14 cellular contexts compared by ENCODE assay signal in the genomic region with DNA sequence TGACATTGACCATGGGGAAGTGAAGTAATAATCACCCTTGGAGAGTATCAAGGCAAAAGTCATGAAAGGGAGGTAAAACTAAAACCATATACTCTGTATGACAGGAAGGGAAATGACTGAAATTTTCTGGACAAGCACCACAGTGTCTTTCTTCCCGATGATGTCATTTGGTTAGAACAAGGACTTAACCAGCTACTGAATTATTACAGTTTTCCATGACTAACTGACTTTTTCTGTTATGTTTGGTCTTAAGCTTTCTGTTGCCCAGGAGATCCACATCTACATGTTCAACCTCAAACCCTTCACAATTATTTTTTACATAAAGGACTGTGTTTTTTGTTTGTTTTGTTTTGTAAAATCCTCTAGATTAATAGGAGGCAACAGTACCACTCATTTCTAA. TPM values are rescaled to one million over a fixed set of nuclear protein-coding genes. Genes with fewer than 3 reads are reported as not detected.
DNase-seq lines count a peak whose midpoint lies in the region; ATAC-seq, FAIRE-seq and TF ChIP-seq lines count a peak whose summit lies in the region.
"Had no signal": no experiment of that assay in that cellular context is flagged by ENCODE, and none has a peak within 500 bp of the region (broad histone marks: within the 10 kb centered on the region; RNA-seq: fewer than 3 reads in every experiment).

No MANE protein-coding gene starts in this region.

- peak overlapping the region; percentile 51 to 76 for H3K27ac ChIP-seq in left lung
- peak overlapping the region; percentile 71 to 87 for H3K27ac ChIP-seq in tibial artery

- CTCF ChIA-PET in WTC11 (lab: Charles Lee), result interaction anchor here (0.8 to 1.2 kb wide), 3 partner anchors 8 to 15 kb away, joined by 3 to 4 read pairs (median 3); no protein-coding TSS in a partner anchor

- POLR2A ChIA-PET in WTC11 (lab: Charles Lee), result no interaction called here

- no peaks in the 10 kb centered on the region for H3K9me3 Mint-ChIP-seq in activated T-cell treated with anti-CD3 and anti-CD28 coated beads, Interleukin-2, amount 50 U/mL, for 72 hours
- H3K9me3 Mint-ChIP-seq in activated T-cell treated with anti-CD3 and anti-CD28 coated beads, Interleukin-2, amount 50 U/mL, for 24 hours, result no peaks in the 10 kb centered on the region
- H3K9me3 Mint-ChIP-seq in WTC11, result no peaks in the 10 kb centered on the region

- no peak for TF ChIP-seq CTCF in left lung (IDR thresholded peaks at IDR 0.05)
- no peak for TF ChIP-seq CTCF in tibial artery (IDR thresholded peaks at IDR 0.05)
- TF ChIP-seq CTCF in WTC11 (IDR thresholded peaks at IDR 0.05), result no peak

- H3K9me3 ChIP-seq in left lung (no peaks in the 10 kb centered on the region), tibial artery (no peaks in the 10 kb centered on the region)
- H3K9me3 ChIP-seq: upper lobe of right lung had no signal

- no peak for DNase-seq in activated T-cell treated with anti-CD3 and anti-CD28 coated beads, Interleukin-2, amount 50 U/mL, for 72 hours
- no peak for DNase-seq in activated T-cell treated with anti-CD3 and anti-CD28 coated beads, Interleukin-2, amount 50 U/mL, for 24 hours
- DNase-seq in dedifferentiated amniotic fluid mesenchymal stem cell (ENCODE audit: extremely low spot score), result peak; percentile 51
- no peak for DNase-seq in left lung
- DNase-seq in tibial artery, result no peak
- no peak for DNase-seq in GM19239 (ENCODE audit: insufficient read length, low spot score)
- DNase-seq in WTC11 (ENCODE audit: low spot score), result no peak
- DNase-seq in NCI-H1092 treated with DMSO at 0.1 percent for 48 hours (lab: John Stamatoyannopoulos, UW), result no peak
- DNase-seq: activated CD8-positive, alpha-beta T cell treated with anti-CD3 and anti-CD28 coated beads, Interleukin-2, amount 10 ng/mL, durations not matched to agents 7 days and 5 days; central memory CD4-positive, alpha-beta T cell; left cardiac atrium; NCI-H1105 treated with DMSO at 0.1 percent for 48 hours; upper lobe of right lung had no signal

- H3K4me3 ChIP-seq in left lung (no peak overlapping the region), tibial artery (no peak overlapping the region)
- H3K4me3 ChIP-seq: GM12878, upper lobe of right lung had no signal

- H3K27ac Mint-ChIP-seq in activated T-cell treated with anti-CD3 and anti-CD28 coated beads, Interleukin-2, amount 50 U/mL, for 72 hours, result no peak overlapping the region
- no peak overlapping the region for H3K27ac Mint-ChIP-seq in activated T-cell treated with anti-CD3 and anti-CD28 coated beads, Interleukin-2, amount 50 U/mL, for 24 hours
- no peak overlapping the region for H3K27ac Mint-ChIP-seq in WTC11
- H3K27ac Mint-ChIP-seq: activated CD8-positive, alpha-beta T cell treated with anti-CD3 and anti-CD28 coated beads, Interleukin-2, amount 10 ng/mL, durations not matched to agents 7 days and 5 days had no signal

- H3K27me3 ChIP-seq in left lung (no peaks in the 10 kb centered on the region), tibial artery (no peaks in the 10 kb centered on the region)
- H3K27me3 ChIP-seq: upper lobe of right lung had no signal

- intact Hi-C loops in left lung (cut with DNase I) (no loop called here), tibial artery (cut with DNase I; ENCODE audit: low total_unique reads) (no loop called here)

- FAIRE-seq in GM19239 (lab: Jason Lieb, UNC), result no peak
- FAIRE-seq: GM12878 had no signal

- no peak overlapping the region for H3K4me3 Mint-ChIP-seq in activated T-cell treated with anti-CD3 and anti-CD28 coated beads, Interleukin-2, amount 50 U/mL, for 72 hours
- H3K4me3 Mint-ChIP-seq in activated T-cell treated with anti-CD3 and anti-CD28 coated beads, Interleukin-2, amount 50 U/mL, for 24 hours, result no peak overlapping the region
- no peak overlapping the region for H3K4me3 Mint-ChIP-seq in WTC11
- H3K4me3 Mint-ChIP-seq: activated CD8-positive, alpha-beta T cell treated with anti-CD3 and anti-CD28 coated beads, Interleukin-2, amount 10 ng/mL, durations not matched to agents 7 days and 5 days had no signal

- peaks cover 10% of the 10 kb centered on the region for H3K4me1 Mint-ChIP-seq in activated T-cell treated with anti-CD3 and anti-CD28 coated beads, Interleukin-2, amount 50 U/mL, for 72 hours (ENCODE audit: low read depth)
- peaks cover 3% of the 10 kb centered on the region for H3K4me1 Mint-ChIP-seq in activated T-cell treated with anti-CD3 and anti-CD28 coated beads, Interleukin-2, amount 50 U/mL, for 24 hours (ENCODE audit: low read depth)
- peaks cover 8% of the 10 kb centered on the region for H3K4me1 Mint-ChIP-seq in WTC11

- H3K4me1 ChIP-seq in left lung (peaks cover 3 to 28% of the 10 kb centered on the region in 2 donors), tibial artery (peaks cover 0 to 100% (median 58%) of the 10 kb centered on the region in 4 donors)

- H3K36me3 ChIP-seq in left lung, result no peaks in the 10 kb centered on the region
- no peaks in the 10 kb centered on the region for H3K36me3 ChIP-seq in tibial artery
- H3K36me3 ChIP-seq: upper lobe of right lung had no signal

- no peaks in the 10 kb centered on the region for H3K36me3 Mint-ChIP-seq in activated T-cell treated with anti-CD3 and anti-CD28 coated beads, Interleukin-2, amount 50 U/mL, for 72 hours (ENCODE audit: insufficient read depth in 2 of 2)
- no peaks in the 10 kb centered on the region for H3K36me3 Mint-ChIP-seq in activated T-cell treated with anti-CD3 and anti-CD28 coated beads, Interleukin-2, amount 50 U/mL, for 24 hours (ENCODE audit: low read depth)
- no peaks in the 10 kb centered on the region for H3K36me3 Mint-ChIP-seq in WTC11

- peaks cover 23% of the 10 kb centered on the region for H3K27me3 Mint-ChIP-seq in activated T-cell treated with anti-CD3 and anti-CD28 coated beads, Interleukin-2, amount 50 U/mL, for 72 hours (ENCODE audit: low read depth)
- peaks cover 4% of the 10 kb centered on the region for H3K27me3 Mint-ChIP-seq in activated T-cell treated with anti-CD3 and anti-CD28 coated beads, Interleukin-2, amount 50 U/mL, for 24 hours
- H3K27me3 Mint-ChIP-seq in WTC11 (ENCODE audit: low read depth), result peaks cover 10% of the 10 kb centered on the region

- ATAC-seq in activated T-cell treated with anti-CD3 and anti-CD28 coated beads, Interleukin-2, amount 50 U/mL, for 72 hours (replicated peaks in 1 of 2), result peak; percentile 22 to 47
- ATAC-seq in left lung (peak; percentile 32), WTC11 (no peak)
- ATAC-seq: activated CD8-positive, alpha-beta T cell treated with anti-CD3 and anti-CD28 coated beads, Interleukin-2, amount 10 ng/mL, durations not matched to agents 7 days and 5 days; GM12878; upper lobe of right lung had no signal

TF ChIP-seq in WTC11, 78 proteins besides CTCF, POLR2A, EP300 and RAD21 (continues in another document):
- TF ChIP-seq ZNF138 (CRISPR knock-in tag; conservative IDR thresholded peaks at IDR 0.05) (no peak), SP1 (CRISPR knock-in tag; conservative IDR thresholded peaks at IDR 0.05) (no peak), RORB (CRISPR knock-in tag; IDR thresholded peaks at IDR 0.05) (no peak), CBFB (CRISPR knock-in tag; IDR thresholded peaks at IDR 0.05; ENCODE audit: low read depth) (no peak), ZNF423 (CRISPR knock-in tag; IDR thresholded peaks at IDR 0.05) (no peak), PRRX2 (CRISPR knock-in tag; IDR thresholded peaks at IDR 0.05) (no peak), ATF1 (CRISPR knock-in tag; IDR thresholded peaks at IDR 0.05) (no peak), NFATC4 (CRISPR knock-in tag; IDR thresholded peaks at IDR 0.05) (no peak)
- TF ChIP-seq, protein P1, sequence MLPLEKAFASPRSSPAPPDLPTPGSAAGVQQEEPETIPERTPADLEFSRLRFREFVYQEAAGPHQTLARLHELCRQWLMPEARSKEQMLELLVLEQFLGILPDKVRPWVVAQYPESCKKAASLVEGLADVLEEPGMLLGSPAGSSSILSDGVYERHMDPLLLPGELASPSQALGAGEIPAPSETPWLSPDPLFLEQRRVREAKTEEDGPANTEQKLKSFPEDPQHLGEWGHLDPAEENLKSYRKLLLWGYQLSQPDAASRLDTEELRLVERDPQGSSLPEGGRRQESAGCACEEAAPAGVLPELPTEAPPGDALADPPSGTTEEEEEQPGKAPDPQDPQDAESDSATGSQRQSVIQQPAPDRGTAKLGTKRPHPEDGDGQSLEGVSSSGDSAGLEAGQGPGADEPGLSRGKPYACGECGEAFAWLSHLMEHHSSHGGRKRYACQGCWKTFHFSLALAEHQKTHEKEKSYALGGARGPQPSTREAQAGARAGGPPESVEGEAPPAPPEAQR (CRISPR knock-in tag; IDR thresholded peaks at IDR 0.05), result no peak
- TF ChIP-seq, protein P2, sequence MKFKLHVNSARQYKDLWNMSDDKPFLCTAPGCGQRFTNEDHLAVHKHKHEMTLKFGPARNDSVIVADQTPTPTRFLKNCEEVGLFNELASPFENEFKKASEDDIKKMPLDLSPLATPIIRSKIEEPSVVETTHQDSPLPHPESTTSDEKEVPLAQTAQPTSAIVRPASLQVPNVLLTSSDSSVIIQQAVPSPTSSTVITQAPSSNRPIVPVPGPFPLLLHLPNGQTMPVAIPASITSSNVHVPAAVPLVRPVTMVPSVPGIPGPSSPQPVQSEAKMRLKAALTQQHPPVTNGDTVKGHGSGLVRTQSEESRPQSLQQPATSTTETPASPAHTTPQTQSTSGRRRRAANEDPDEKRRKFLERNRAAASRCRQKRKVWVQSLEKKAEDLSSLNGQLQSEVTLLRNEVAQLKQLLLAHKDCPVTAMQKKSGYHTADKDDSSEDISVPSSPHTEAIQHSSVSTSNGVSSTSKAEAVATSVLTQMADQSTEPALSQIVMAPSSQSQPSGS (CRISPR knock-in tag; IDR thresholded peaks at IDR 0.05; ENCODE audit: borderline replicate concordance, low read depth), result no peak
- TF ChIP-seq, protein P3, sequence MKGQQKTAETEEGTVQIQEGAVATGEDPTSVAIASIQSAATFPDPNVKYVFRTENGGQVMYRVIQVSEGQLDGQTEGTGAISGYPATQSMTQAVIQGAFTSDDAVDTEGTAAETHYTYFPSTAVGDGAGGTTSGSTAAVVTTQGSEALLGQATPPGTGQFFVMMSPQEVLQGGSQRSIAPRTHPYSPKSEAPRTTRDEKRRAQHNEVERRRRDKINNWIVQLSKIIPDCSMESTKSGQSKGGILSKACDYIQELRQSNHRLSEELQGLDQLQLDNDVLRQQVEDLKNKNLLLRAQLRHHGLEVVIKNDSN (CRISPR knock-in tag; IDR thresholded peaks at IDR 0.05), result no peak
- TF ChIP-seq, protein P4, sequence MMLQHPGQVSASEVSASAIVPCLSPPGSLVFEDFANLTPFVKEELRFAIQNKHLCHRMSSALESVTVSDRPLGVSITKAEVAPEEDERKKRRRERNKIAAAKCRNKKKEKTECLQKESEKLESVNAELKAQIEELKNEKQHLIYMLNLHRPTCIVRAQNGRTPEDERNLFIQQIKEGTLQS (CRISPR knock-in tag; conservative IDR thresholded peaks at IDR 0.05), result no peak

RNA-seq across cellular contexts. Expression of a gene that starts 42.9 kb away (rescaled TPM):
- total RNA-seq in activated T-cell treated with anti-CD3 and anti-CD28 coated beads, Interleukin-2, amount 50 U/mL, for 72 hours, result not detected
- 1 to 10 TPM; 5.8 to 6.2 TPM for total RNA-seq in left lung
- total RNA-seq in WTC11 (2021), result 5.3 to 7.8 TPM (median 7.1 TPM) in 3 replicates
- total RNA-seq: activated CD8-positive, alpha-beta T cell treated with anti-CD3 and anti-CD28 coated beads, Interleukin-2, amount 10 ng/mL, durations not matched to agents 7 days and 5 days had no signal
